Comparison of ENCODE assay signal across 10 cellular contexts in the genomic region with DNA sequence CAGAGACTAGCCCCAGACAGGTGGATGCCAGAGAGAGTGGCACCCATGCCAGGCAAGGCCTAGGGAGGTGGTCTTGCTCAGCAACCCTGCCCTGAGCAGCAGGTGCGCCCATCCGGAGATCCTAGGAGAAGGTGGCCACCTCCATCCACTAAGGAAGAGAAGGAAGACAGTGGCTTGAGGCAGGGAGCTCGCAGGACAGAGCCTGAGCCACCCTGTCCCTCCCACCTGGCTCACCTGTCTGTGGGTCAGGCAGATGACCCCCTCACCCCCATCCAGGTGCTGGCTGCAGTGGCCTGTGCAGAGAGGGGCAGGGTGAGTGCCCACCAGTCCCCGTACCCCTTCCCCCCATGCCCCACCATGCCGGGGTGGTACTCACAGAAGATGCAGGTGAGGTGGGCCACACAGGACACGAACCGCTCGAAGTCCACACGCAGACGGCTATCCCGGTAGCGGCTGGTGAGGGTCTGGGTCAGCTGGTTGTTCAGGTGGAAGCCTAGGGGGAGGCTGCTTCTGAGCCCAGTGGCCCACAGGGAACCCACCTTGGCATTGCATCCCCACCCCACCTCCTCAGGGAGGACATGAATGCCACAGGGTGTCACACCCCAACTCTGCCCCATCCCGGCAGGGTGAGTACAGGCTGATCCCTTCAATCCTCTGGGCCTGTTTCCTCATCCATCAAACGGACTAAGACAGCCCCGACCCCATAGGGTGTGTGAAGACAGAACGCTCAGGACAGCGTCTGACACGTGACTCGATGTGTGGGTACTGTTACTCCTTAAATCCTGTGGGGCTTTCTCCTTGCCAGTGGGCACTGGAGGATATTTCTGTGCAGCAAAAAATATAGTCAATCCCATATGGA. TPM values are rescaled to one million over a fixed set of nuclear protein-coding genes. Genes with fewer than 3 reads are reported as not detected.
DNase-seq lines count a peak whose midpoint lies in the region; ATAC-seq and TF ChIP-seq lines count a peak whose summit lies in the region.
"Had no signal": no experiment of that assay in that cellular context is flagged by ENCODE, and none has a peak within 500 bp of the region (broad histone marks: within the 10 kb centered on the region; RNA-seq: fewer than 3 reads in every experiment).

No MANE protein-coding gene starts in this region.

- H3K4me3 ChIP-seq in ascending aorta = no peak overlapping the region
- no peak overlapping the region for H3K4me3 ChIP-seq in lower leg skin (ENCODE audit: low read depth, poor library complexity, severe bottlenecking)
- H3K4me3 ChIP-seq in spleen = no peak overlapping the region

- peaks cover under 1 to 15% of the 10 kb centered on the region in 2 donors for H3K4me1 ChIP-seq in ascending aorta
- H3K4me1 ChIP-seq in spleen = peaks cover 36 to 95% (median 85%) of the 10 kb centered on the region in 6 donors

- DNase-seq in HK-2 (ENCODE audit: unreplicated experiment) = peak; percentile 5
- DNase-seq in ascending aorta (ENCODE audit: low spot score in 2 of 2) = peak in 1 of 2 donors; percentile 66
- DNase-seq in lower leg skin (ENCODE audit: low spot score in 2 of 2) = peak; percentile 15 to 85
- DNase-seq in spleen = no peak
- DNase-seq in SKM-1 (lab: John Stamatoyannopoulos, UW; ENCODE audit: unreplicated experiment) = no peak
- no peak for DNase-seq in UCSD-AML1 (lab: John Stamatoyannopoulos, UW; ENCODE audit: unreplicated experiment)
- DNase-seq: activated naive CD4-positive, alpha-beta T cell treated with Interleukin-2 at 50 U/mL for 16 hours; NCI-H1694 had no signal

- H3K27me3 ChIP-seq in ascending aorta (no peaks in the 10 kb centered on the region), spleen (replicated peaks in 1 of 7) (no peaks in the 10 kb centered on the region)

- no peak for TF ChIP-seq POLR2A in lower leg skin (IDR thresholded peaks at IDR 0.05)
- TF ChIP-seq POLR2A in spleen (IDR thresholded peaks at IDR 0.05) = no peak

- peak overlapping the region; percentile 18 to 68 for H3K27ac ChIP-seq in ascending aorta
- peak overlapping the region in 7 of 8 donors; percentile 30 to 88 (median 85) for H3K27ac ChIP-seq in spleen

- H3K36me3 ChIP-seq in ascending aorta (peaks cover 51 to 61% of the 10 kb centered on the region in 2 donors), spleen (peaks cover 3 to 67% (median 48%) of the 10 kb centered on the region in 6 donors)

- 81 to 84% methylated on average over 12 to 17 of the region's 19 CpGs for WGBS in lower leg skin, 2 donors
- WGBS in spleen, 5 donors = 82 to 94% (median 89%) methylated on average over 7 to 19 of the region's 19 CpGs

- no peaks in the 10 kb centered on the region for H3K9me3 ChIP-seq in ascending aorta
- H3K9me3 ChIP-seq in spleen = no peaks in the 10 kb centered on the region

- intact Hi-C loops in ascending aorta (cut with DNase I) = loop anchor here (5.0 kb wide), 1 partner anchor 116 kb away; the partner anchor contains the start of gene HNRNPL
- intact Hi-C loops in lower leg skin (cut with DNase I; ENCODE audit: low total_unique reads) = no loop called here
- intact Hi-C loops in spleen (cut with DNase I; ENCODE audit: low total_unique reads) = no loop called here

- no peak for TF ChIP-seq CTCF in ascending aorta (IDR thresholded peaks at IDR 0.05)
- no peak for TF ChIP-seq CTCF in lower leg skin (IDR thresholded peaks at IDR 0.05)
- no peak for TF ChIP-seq CTCF in spleen (IDR thresholded peaks at IDR 0.05 in 8 of 11, conservative IDR thresholded peaks at IDR 0.05 in 3 of 11)

- ATAC-seq in HG03521 (IDR thresholded peaks at IDR 0.05; ENCODE audit: unreplicated experiment) (no peak), HG02870 (IDR thresholded peaks at IDR 0.05; ENCODE audit: unreplicated experiment) (no peak)

RNA-seq across cellular contexts. Expression of gene CAPN12, which starts 13.3 kb away (rescaled TPM):
- total RNA-seq in ascending aorta = not detected
- 10 to 100 TPM in 3 of 4 donors, 1 to 10 TPM in 1; 7.6 to 20.0 (median 12.9) TPM for total RNA-seq in lower leg skin
- total RNA-seq in spleen = 10 to 100 TPM in 5 of 7 donors, 1 to 10 TPM in 2; 9.0 to 25.6 (median 12.6) TPM
- polyA plus RNA-seq in spleen = 10 to 100 TPM; 15.2 to 33.3 (median 29.1) TPM

RNA-seq across cellular contexts. Expression of gene LGALS7, which starts 42.4 kb away (rescaled TPM):
- total RNA-seq in ascending aorta = not detected
- total RNA-seq in lower leg skin = 1,000 to 10,000 TPM in 1 of 4 donors, 100 to 1,000 TPM in 2, 10 to 100 TPM in 1; 36.0 to 1,062 (median 348) TPM
- 1 to 10 TPM in 1 of 7 donors, not detected in 6; 4.4 TPM for total RNA-seq in spleen
- 1 to 10 TPM in 2 of 3 donors, under 1 TPM in 1; 0.52 to 7.4 (median 5.1) TPM for polyA plus RNA-seq in spleen

RNA-seq across cellular contexts. Expression of gene LGALS7B, which starts 58.0 kb away (rescaled TPM):
- total RNA-seq in ascending aorta (not detected), lower leg skin (1,000 to 10,000 TPM; 3,936 to 6,716 (median 4,891) TPM), spleen (10 to 100 TPM in 2 of 7 donors, 1 to 10 TPM in 2, not detected in 3; 1.1 to 60.3 (median 17.5) TPM)
- polyA plus RNA-seq in spleen = 100 to 1,000 TPM in 2 of 3 donors, 1 to 10 TPM in 1; 1.1 to 167 (median 116) TPM

Comparison
In these comparisons a context has a peak if more than half of its experiments do, and no peak if none do; other contexts are left out.
1. DNase-seq: peak in HK-2 (single experiment) and lower leg skin (2 of 2); none in spleen (single experiment), SKM-1 (single experiment) and UCSD-AML1 (single experiment).
2. RNA of gene LGALS7, which starts 42.4 kb away (total RNA-seq): 36.0 to 1,062 TPM in lower leg skin; 4.4 TPM in spleen and not detected in ascending aorta (single experiment); every median in the first group is over 4 times any median in the second.
3. RNA of gene LGALS7B, which starts 58.0 kb away (total RNA-seq): 3,936 to 6,716 TPM in lower leg skin; 1.1 to 60.3 TPM in spleen and not detected in ascending aorta (single experiment); every median in the first group is over 10 times any median in the second.